Comparison of ENCODE assay signal across 16 cellular contexts in genomic region chr11:134003792-134004405, GRCh38. TPM values are rescaled to one million over a fixed set of nuclear protein-coding genes. Genes with fewer than 3 reads are reported as not detected.
"Had no signal": no experiment of that assay in that cellular context is flagged by ENCODE, and none has a peak within 500 bp of the region (broad histone marks: within the 10 kb centered on the region; RNA-seq: fewer than 3 reads in every experiment).

No MANE protein-coding gene starts in this region.

- DNase-seq: effector memory CD8-positive, alpha-beta T cell; esophagus squamous epithelium; foreskin keratinocyte; islet precursor cell; mesendoderm; naive B cell; nephron progenitor cell; stimulated activated CD4-positive, alpha-beta T cell treated with anti-CD3 and anti-CD28 coated beads, Interleukin-2, amount 100 ng/mL, for 48 hours; stimulated activated naive CD4-positive, alpha-beta T cell treated with Interleukin-2 at 50 U/mL for 16 hours; thyroid gland had no signal

- H3K4me3 ChIP-seq: esophagus squamous epithelium, left lung, smooth muscle cell, suprapubic skin, thyroid gland had no signal

- H3K27me3 ChIP-seq: suprapubic skin, thyroid gland had no signal

- H3K9me3 Mint-ChIP-seq: effector memory CD8-positive, alpha-beta T cell; naive B cell had no signal

- H3K4me1 ChIP-seq: foreskin keratinocyte, left lung, thyroid gland had no signal

- H3K4me3 Mint-ChIP-seq: effector memory CD8-positive, alpha-beta T cell; naive B cell; nephron progenitor cell; type B pancreatic cell had no signal

- H3K27ac Mint-ChIP-seq: effector memory CD8-positive, alpha-beta T cell; nephron progenitor cell; type B pancreatic cell had no signal

- H3K36me3 ChIP-seq: esophagus squamous epithelium, left lung, suprapubic skin, thyroid gland had no signal

- H3K9me3 ChIP-seq: esophagus squamous epithelium, left lung, suprapubic skin, thyroid gland had no signal

- H3K27ac ChIP-seq: epithelial cell of prostate, foreskin keratinocyte, suprapubic skin, thyroid gland had no signal

- H3K36me3 Mint-ChIP-seq: naive B cell, type B pancreatic cell had no signal

- ATAC-seq: effector memory CD8-positive, alpha-beta T cell; foreskin keratinocyte had no signal

RNA-seq across cellular contexts. Expression of gene IGSF9B, which starts 47.1 kb away (rescaled TPM):
- total RNA-seq: lung microvascular endothelial cell had no signal
